27 cellular contexts compared by ENCODE assay signal in the genomic region with DNA sequence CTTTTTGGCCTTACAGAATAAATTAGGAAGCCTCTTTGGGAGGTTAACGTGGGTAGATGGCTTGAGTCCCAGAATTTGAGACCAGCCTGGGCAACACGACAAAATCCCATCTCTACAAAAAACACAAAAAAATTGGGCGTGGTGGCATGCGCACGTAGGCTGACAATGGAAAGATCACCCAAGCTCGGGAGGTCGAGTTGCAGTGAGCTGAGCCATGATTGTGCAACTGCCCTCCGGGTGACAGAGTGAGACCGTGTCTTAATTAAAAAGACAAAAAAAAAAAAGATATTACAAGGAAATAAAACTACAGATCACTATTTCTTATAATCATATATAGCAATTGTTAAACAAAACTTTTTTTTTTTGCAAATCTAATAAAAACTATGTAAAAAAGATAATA.
"Had no signal": no experiment of that assay in that cellular context is flagged by ENCODE, and none has a peak within 500 bp of the region (broad histone marks: within the 10 kb centered on the region; RNA-seq: fewer than 3 reads in every experiment).

No MANE protein-coding gene starts in this region.

- H3K36me3 ChIP-seq: heart left ventricle, right lobe of liver, thyroid gland, WERI-Rb-1 had no signal

- H3K9me3 Mint-ChIP-seq: activated CD4-positive, alpha-beta T cell treated with anti-CD3 and anti-CD28 coated beads, Interleukin-2, amount 10 ng/mL, durations not matched to agents 7 days and 5 days; activated CD8-positive, alpha-beta T cell treated with anti-CD3 and anti-CD28 coated beads for 36 hours; activated naive CD8-positive, alpha-beta T cell treated with anti-CD3 and anti-CD28 coated beads, Interleukin-2, amount 50 U/mL, for 24 hours; activated T-helper 1 cell treated with anti-CD3 and anti-CD28 coated beads, Interleukin-12 subunit alpha, Interleukin-12 subunit beta, Interleukin-2, Interleukin-4 antibody, amounts not matched to agents 30 ng/mL and 10 ng/mL and 1 ng/mL, durations not matched to agents 14 hours and 24 hours and 36 hours; effector memory CD8-positive, alpha-beta T cell; neural crest cell; stimulated activated naive CD8-positive, alpha-beta T cell treated with anti-CD3 and anti-CD28 coated beads, Interleukin-15, Interleukin-2, amounts not matched to agents 100 ng/mL and 50 ng/mL, for 24 hours; T-helper 2 cell treated with Interferon-gamma antibody and Interleukin-4, amounts not matched to agents 5 μg/mL and 100 μg/mL, for 36 hours had no signal

- H3K4me3 Mint-ChIP-seq: activated CD4-positive, alpha-beta T cell treated with anti-CD3 and anti-CD28 coated beads, Interleukin-2, amount 10 ng/mL, durations not matched to agents 7 days and 5 days; activated CD8-positive, alpha-beta memory T cell treated with anti-CD3 and anti-CD28 coated beads, Interleukin-2, amount 10 ng/mL, durations not matched to agents 7 days and 5 days; activated CD8-positive, alpha-beta T cell treated with anti-CD3 and anti-CD28 coated beads for 36 hours; activated naive CD8-positive, alpha-beta T cell treated with anti-CD3 and anti-CD28 coated beads, Interleukin-2, amount 50 U/mL, for 24 hours; activated T-helper 1 cell treated with anti-CD3 and anti-CD28 coated beads, Interleukin-12 subunit alpha, Interleukin-12 subunit beta, Interleukin-2, Interleukin-4 antibody, amounts not matched to agents 30 ng/mL and 10 ng/mL and 1 ng/mL, durations not matched to agents 14 hours and 24 hours and 36 hours; effector memory CD8-positive, alpha-beta T cell; naive B cell; neural crest cell; stimulated activated naive CD8-positive, alpha-beta T cell treated with anti-CD3 and anti-CD28 coated beads, Interleukin-15, Interleukin-2, amounts not matched to agents 100 ng/mL and 50 ng/mL, for 24 hours; T-helper 2 cell treated with Interferon-gamma antibody and Interleukin-4, amounts not matched to agents 5 μg/mL and 100 μg/mL, for 36 hours had no signal

- H3K27me3 ChIP-seq: body of pancreas, heart left ventricle, right lobe of liver, thyroid gland had no signal

- DNase-seq: activated CD4-positive, alpha-beta T cell treated with anti-CD3 and anti-CD28 coated beads, Interleukin-2, amount 10 ng/mL, durations not matched to agents 7 days and 5 days; activated CD4-positive, CD25-positive, alpha-beta regulatory T cell treated with anti-CD3 and anti-CD28 coated beads, Interleukin-2, amount 50 U/mL, for 72 hours; activated CD8-positive, alpha-beta memory T cell treated with anti-CD3 and anti-CD28 coated beads, Interleukin-2, amount 10 ng/mL, durations not matched to agents 7 days and 5 days; activated CD8-positive, alpha-beta T cell treated with anti-CD3 and anti-CD28 coated beads for 36 hours; activated gamma-delta T cell; activated naive CD4-positive, alpha-beta T cell treated with anti-CD3 and anti-CD28 coated beads, Interleukin-2, amount 50 U/mL, for 16 hours; activated naive CD8-positive, alpha-beta T cell treated with anti-CD3 and anti-CD28 coated beads, Interleukin-2, amount 50 U/mL, for 24 hours; body of pancreas; central memory CD4-positive, alpha-beta T cell; effector memory CD8-positive, alpha-beta T cell; heart left ventricle; islet precursor cell; left cardiac atrium; naive B cell; occipital lobe; right lobe of liver; stimulated activated CD4-positive, alpha-beta T cell treated with anti-CD3 and anti-CD28 coated beads, Interleukin-1b, Interleukin-23, amount 100 ng/mL, for 48 hours; substantia nigra; thyroid gland; WERI-Rb-1 had no signal

- H3K4me3 ChIP-seq: body of pancreas, heart left ventricle, right lobe of liver, skin epidermis, thyroid gland had no signal

- H3K4me1 Mint-ChIP-seq: activated CD4-positive, alpha-beta T cell treated with anti-CD3 and anti-CD28 coated beads, Interleukin-2, amount 10 ng/mL, durations not matched to agents 7 days and 5 days; activated CD8-positive, alpha-beta memory T cell treated with anti-CD3 and anti-CD28 coated beads, Interleukin-2, amount 10 ng/mL, durations not matched to agents 7 days and 5 days; activated naive CD8-positive, alpha-beta T cell treated with anti-CD3 and anti-CD28 coated beads, Interleukin-2, amount 50 U/mL, for 24 hours; naive B cell; neural crest cell had no signal

- H3K36me3 Mint-ChIP-seq: activated CD8-positive, alpha-beta memory T cell treated with anti-CD3 and anti-CD28 coated beads, Interleukin-2, amount 10 ng/mL, durations not matched to agents 7 days and 5 days; naive B cell had no signal

- H3K27ac ChIP-seq: body of pancreas, heart left ventricle, right lobe of liver, skin epidermis, thyroid gland, WERI-Rb-1 had no signal

- H3K4me1 ChIP-seq: body of pancreas, heart left ventricle, right lobe of liver, thyroid gland had no signal

- H3K9me3 ChIP-seq: body of pancreas, heart left ventricle, right lobe of liver, thyroid gland had no signal

- FAIRE-seq: colon, TTC549 had no signal

- H3K27ac Mint-ChIP-seq: activated CD4-positive, alpha-beta T cell treated with anti-CD3 and anti-CD28 coated beads, Interleukin-2, amount 10 ng/mL, durations not matched to agents 7 days and 5 days; activated CD8-positive, alpha-beta memory T cell treated with anti-CD3 and anti-CD28 coated beads, Interleukin-2, amount 10 ng/mL, durations not matched to agents 7 days and 5 days; activated CD8-positive, alpha-beta T cell treated with anti-CD3 and anti-CD28 coated beads for 36 hours; activated naive CD8-positive, alpha-beta T cell treated with anti-CD3 and anti-CD28 coated beads, Interleukin-2, amount 50 U/mL, for 24 hours; activated T-helper 1 cell treated with anti-CD3 and anti-CD28 coated beads, Interleukin-12 subunit alpha, Interleukin-12 subunit beta, Interleukin-2, Interleukin-4 antibody, amounts not matched to agents 30 ng/mL and 10 ng/mL and 1 ng/mL, durations not matched to agents 14 hours and 24 hours and 36 hours; effector memory CD8-positive, alpha-beta T cell; naive B cell; stimulated activated naive CD8-positive, alpha-beta T cell treated with anti-CD3 and anti-CD28 coated beads, Interleukin-15, Interleukin-2, amounts not matched to agents 100 ng/mL and 50 ng/mL, for 24 hours; T-helper 2 cell treated with Interferon-gamma antibody and Interleukin-4, amounts not matched to agents 5 μg/mL and 100 μg/mL, for 36 hours had no signal
